In the genomic region with DNA sequence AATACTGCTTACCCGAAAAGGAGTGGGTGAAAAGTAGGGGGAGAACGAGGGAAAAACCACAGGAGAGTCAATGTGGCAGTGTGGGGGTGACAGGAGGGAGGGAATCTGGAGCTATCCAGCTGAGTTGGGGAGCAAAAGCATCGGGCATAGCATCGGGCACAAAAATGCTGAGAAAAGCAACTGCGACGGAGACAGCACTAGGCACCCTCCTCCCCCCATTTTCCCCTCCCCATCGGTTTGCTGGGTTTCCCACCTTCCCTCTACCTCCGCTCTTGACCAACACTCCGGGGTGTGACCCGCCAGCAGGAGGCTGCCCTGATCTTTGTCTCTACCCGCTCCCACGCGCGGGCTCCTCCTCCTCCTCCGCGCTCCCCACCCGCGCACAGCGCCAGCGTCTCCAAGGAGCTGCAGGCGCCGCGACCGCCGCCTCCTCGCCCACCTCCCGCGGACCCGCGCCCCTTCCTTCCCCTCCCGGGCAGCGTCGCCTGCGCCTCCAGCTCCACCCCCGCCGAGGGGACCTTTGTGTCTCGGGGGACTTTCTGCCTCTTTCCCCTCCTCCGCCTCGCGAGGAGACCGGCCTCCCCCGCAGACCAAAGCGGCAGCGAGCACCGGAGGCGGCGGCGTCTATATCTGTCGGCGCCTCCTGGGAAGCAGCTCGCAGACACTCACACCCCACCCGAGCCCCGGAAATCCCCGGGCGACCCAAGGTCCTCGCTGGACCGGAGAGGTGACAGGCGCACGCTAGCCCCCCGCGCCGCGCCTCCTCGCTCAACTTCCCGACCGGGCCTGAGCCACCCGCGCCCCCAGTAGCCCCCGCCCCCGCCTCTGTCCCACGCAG, we compare ENCODE assay signal across 8 cellular contexts. TPM values are rescaled to one million over a fixed set of nuclear protein-coding genes. Genes with fewer than 3 reads are reported as not detected.
DNase-seq lines count a peak whose midpoint lies in the region; ATAC-seq and TF ChIP-seq lines count a peak whose summit lies in the region.

No MANE protein-coding gene starts in this region.

- no peaks in the 10 kb centered on the region for H3K27me3 Mint-ChIP-seq in naive B cell

- H3K4me1 Mint-ChIP-seq in naive B cell: peaks cover 27 to 44% (median 33%) of the 10 kb centered on the region in 3 donors

- peak overlapping the region; percentile 92 for H3K9ac ChIP-seq in NT2/D1 (ENCODE audit: insufficient read length, low read depth)

- TF ChIP-seq POLR2A in esophagus muscularis mucosa (IDR thresholded peaks at IDR 0.05; ENCODE audit: low read depth): peak; percentile 45

- H3K27ac Mint-ChIP-seq in naive B cell: peak overlapping the region; percentile 80 to 98 (median 88)

- peak overlapping the region; percentile 100 for H3K27ac ChIP-seq in esophagus muscularis mucosa (replicated peaks in 1 of 4)

- 1% methylated on average over 36 of the region's 71 CpGs for WGBS in esophagus muscularis mucosa

- no peaks in the 10 kb centered on the region for H3K9me3 ChIP-seq in NT2/D1 (ENCODE audit: insufficient read depth, low read length)
- no peaks in the 10 kb centered on the region for H3K9me3 ChIP-seq in esophagus muscularis mucosa

- TF ChIP-seq CTCF in esophagus muscularis mucosa (IDR thresholded peaks at IDR 0.05): peak in 2 of 3 experiments; percentile 8 to 37

- H3K36me3 Mint-ChIP-seq in naive B cell: no peaks in the 10 kb centered on the region

- no peaks in the 10 kb centered on the region for H3K27me3 ChIP-seq in NT2/D1 (ENCODE audit: insufficient read depth, insufficient read length)
- no peaks in the 10 kb centered on the region for H3K27me3 ChIP-seq in esophagus muscularis mucosa

- peak overlapping the region; percentile 72 for H3K4me3 ChIP-seq in NT2/D1 (ENCODE audit: insufficient read length, low read depth)
- H3K4me3 ChIP-seq in esophagus muscularis mucosa: peak overlapping the region; percentile 94 to 98 (median 96)

- H3K4me1 ChIP-seq in NT2/D1 (ENCODE audit: insufficient read depth, insufficient read length) (no peaks in the 10 kb centered on the region), esophagus muscularis mucosa (peaks cover 9 to 49% (median 43%) of the 10 kb centered on the region in 4 donors)

- intact Hi-C loops in esophagus muscularis mucosa (cut with DNase I): loop anchor here (10.0 kb wide), 1 partner anchor 94 kb away; no protein-coding TSS in a partner anchor

- H3K4me3 Mint-ChIP-seq in naive B cell: peak overlapping the region; percentile 84 to 98 (median 94)

- no peak for TF ChIP-seq EP300 in esophagus muscularis mucosa (IDR thresholded peaks at IDR 0.05)

- H3K9me3 Mint-ChIP-seq in naive B cell: no peaks in the 10 kb centered on the region

- H3K36me3 ChIP-seq in NT2/D1 (ENCODE audit: insufficient read depth, insufficient read length, low read length) (no peaks in the 10 kb centered on the region), esophagus muscularis mucosa (no peaks in the 10 kb centered on the region)

- ATAC-seq in GM18868 (IDR thresholded peaks at IDR 0.05; ENCODE audit: unreplicated experiment): peak; percentile 45
- peak; percentile 32 for ATAC-seq in HG03108 (IDR thresholded peaks at IDR 0.05; ENCODE audit: unreplicated experiment)
- peak; percentile 48 to 55 for ATAC-seq in naive B cell (ENCODE audit: low read depth in 2 of 2)

- DNase-seq in AG20443 (ENCODE audit: low spot score) (peak; percentile 76), NT2/D1 (ENCODE audit: low read depth, low spot score) (no peak), esophagus muscularis mucosa (ENCODE audit: extremely low spot score) (peak; percentile 95), naive B cell (peak; percentile 77)
- peak; percentile 76 to 79 for DNase-seq in activated T-cell treated with anti-CD3 and anti-CD28 coated beads, Interleukin-2, amount 50 U/mL, for 48 hours
- DNase-seq in stimulated activated naive CD4-positive, alpha-beta T cell (lab: John Stamatoyannopoulos, UW): peak; percentile 65 to 83 (median 72)

RNA-seq across cellular contexts. Expression of gene CDK17, which starts 0.9 kb away (rescaled TPM):
- 10 to 100 TPM; 56.2 to 96.9 (median 68.6) TPM for total RNA-seq in esophagus muscularis mucosa
- polyA plus RNA-seq in naive B cell (ENCODE audit: low read depth in 6 of 6): 10 to 100 TPM; 21.4 to 39.0 (median 23.9) TPM
